In genomic region chr2:50746526-50746925, GRCh38 we compare ENCODE assay signal across 8 cellular contexts.
A peak's percentile ranks its signal among the peaks of the same experiment; 100 is the strongest.
DNase-seq lines count a peak whose midpoint lies in the region; ATAC-seq and TF ChIP-seq lines count a peak whose summit lies in the region.

No MANE protein-coding gene starts in this region.

- no peaks in the 10 kb centered on the region for H3K4me1 Mint-ChIP-seq in activated T-helper 17 cell treated with anti-CD3 and anti-CD28 coated beads, Interleukin-2, amount 50 U/mL, for 72 hours

- no peak overlapping the region for H3K27ac ChIP-seq in brain microvascular endothelial cell
- H3K27ac ChIP-seq in osteoblast (ENCODE audit: low read depth, low read length), result no peak overlapping the region

- H3K4me3 ChIP-seq in AG10803 (ENCODE audit: low read length), result no peak overlapping the region
- H3K4me3 ChIP-seq in brain microvascular endothelial cell (ENCODE audit: low read depth, low read length), result no peak overlapping the region
- no peak overlapping the region for H3K4me3 ChIP-seq in retinal pigment epithelial cell (ENCODE audit: low read length)
- H3K4me3 ChIP-seq in osteoblast (ENCODE audit: insufficient read depth, low read length), result no peak overlapping the region

- in situ Hi-C loops in KBM-7 (cut with MboI; ENCODE audit: low pct_unique_long_range_greater_than_20kb, low sequenced_read_pairs), result no loop called here
- in situ Hi-C loops in brain microvascular endothelial cell (cut with HindIII; ENCODE audit: low pct_ligation_motif_present, low sequenced_read_pairs), result no loop called here

- no peak for DNase-seq in AG10803 (ENCODE audit: low read depth)
- peak; percentile 39 for DNase-seq in KBM-7
- peak; percentile 49 for DNase-seq in brain microvascular endothelial cell
- DNase-seq in retinal pigment epithelial cell (ENCODE audit: low read depth), result no peak
- DNase-seq in osteoblast (ENCODE audit: insufficient read length, low spot score, missing footprints), result no peak

- H4K20me1 ChIP-seq in osteoblast (ENCODE audit: insufficient read depth, low read length), result no peaks in the 10 kb centered on the region

- H3K36me3 ChIP-seq in brain microvascular endothelial cell (replicated peaks) (no peaks in the 10 kb centered on the region), osteoblast (ENCODE audit: insufficient read depth, low read length) (no peaks in the 10 kb centered on the region)

- TF ChIP-seq CTCF in AG10803 (conservative IDR thresholded peaks at IDR 0.05; ENCODE audit: low read length), result peak; percentile 36
- TF ChIP-seq CTCF in brain microvascular endothelial cell (IDR thresholded peaks at IDR 0.05; ENCODE audit: low read depth, low read length, missing control alignments), result peak; percentile 83
- peak; percentile 77 for TF ChIP-seq CTCF in retinal pigment epithelial cell (conservative IDR thresholded peaks at IDR 0.05; ENCODE audit: low read depth, low read length)
- no peak for TF ChIP-seq CTCF in osteoblast (IDR thresholded peaks at IDR 0.05; ENCODE audit: extremely low read depth, low read depth, low read length)

- H3K9me3 ChIP-seq in osteoblast (ENCODE audit: low read depth, low read length), result no peaks in the 10 kb centered on the region

- ATAC-seq in GM18519 (IDR thresholded peaks at IDR 0.05; ENCODE audit: low FRiP score, unreplicated experiment), result peak; percentile 71
- no peak for ATAC-seq in activated T-helper 17 cell treated with anti-CD3 and anti-CD28 coated beads, Interleukin-2, amount 50 U/mL, for 72 hours (replicated peaks)
- no peak for ATAC-seq in HG03175 (IDR thresholded peaks at IDR 0.05; ENCODE audit: unreplicated experiment)

- no peaks in the 10 kb centered on the region for H3K79me2 ChIP-seq in osteoblast (ENCODE audit: insufficient read depth, low read length)

- H3K27me3 ChIP-seq in brain microvascular endothelial cell (replicated peaks) (no peaks in the 10 kb centered on the region), osteoblast (ENCODE audit: insufficient read depth, low read length) (no peaks in the 10 kb centered on the region)

- no peak overlapping the region for H3K27ac Mint-ChIP-seq in activated T-helper 17 cell treated with anti-CD3 and anti-CD28 coated beads, Interleukin-2, amount 50 U/mL, for 72 hours

- H2AFZ ChIP-seq in osteoblast (ENCODE audit: low read length), result no peak overlapping the region

- no peak overlapping the region for H3K4me3 Mint-ChIP-seq in activated T-helper 17 cell treated with anti-CD3 and anti-CD28 coated beads, Interleukin-2, amount 50 U/mL, for 72 hours

- peaks cover 4% of the 10 kb centered on the region for H3K9me3 Mint-ChIP-seq in activated T-helper 17 cell treated with anti-CD3 and anti-CD28 coated beads, Interleukin-2, amount 50 U/mL, for 72 hours

- no peaks in the 10 kb centered on the region for H3K4me1 ChIP-seq in osteoblast (ENCODE audit: insufficient read depth, low read length)

- H3K36me3 Mint-ChIP-seq in activated T-helper 17 cell treated with anti-CD3 and anti-CD28 coated beads, Interleukin-2, amount 50 U/mL, for 72 hours (ENCODE audit: low read depth), result no peaks in the 10 kb centered on the region

- no peak overlapping the region for H3K4me2 ChIP-seq in osteoblast (ENCODE audit: insufficient read depth, low read length)

- no peaks in the 10 kb centered on the region for H3K27me3 Mint-ChIP-seq in activated T-helper 17 cell treated with anti-CD3 and anti-CD28 coated beads, Interleukin-2, amount 50 U/mL, for 72 hours

Comparison
In these comparisons a context has a peak if more than half of its experiments do, and no peak if none do; other contexts are left out.
1. DNase-seq: peak in KBM-7 (single experiment) and brain microvascular endothelial cell (single experiment); none in AG10803 (single experiment), retinal pigment epithelial cell (single experiment) and osteoblast (single experiment).